8 cellular contexts compared by ENCODE assay signal in the genomic region with DNA sequence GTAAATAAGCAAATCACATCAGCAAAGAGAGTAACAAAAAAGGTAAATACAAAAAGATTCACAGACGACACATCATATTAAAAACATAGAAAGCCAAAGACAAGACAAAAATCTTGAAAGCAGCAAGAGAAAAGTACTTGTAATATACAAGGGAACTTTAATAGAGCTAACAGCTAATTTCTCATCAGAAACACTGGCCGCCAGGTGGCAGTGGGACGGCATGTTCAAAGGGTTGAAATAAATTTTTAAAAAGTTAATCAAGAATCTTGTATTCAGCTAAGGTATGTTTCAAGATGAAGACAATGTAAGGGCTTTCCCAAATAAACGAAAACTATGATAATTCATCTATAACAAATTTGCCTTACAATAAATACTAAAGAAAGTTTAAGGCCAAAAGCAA.
DNase-seq lines count a peak whose midpoint lies in the region; ATAC-seq, FAIRE-seq and TF ChIP-seq lines count a peak whose summit lies in the region.

No MANE protein-coding gene starts in this region.

- H3K9ac ChIP-seq in SK-N-SH (no peak overlapping the region), GM12878 (ENCODE audit: control insufficient read depth, insufficient read depth, low read length) (no peak overlapping the region), neural cell (ENCODE audit: low read length) (no peak overlapping the region)

- no peak overlapping the region for H3K4me2 ChIP-seq in SK-N-SH
- H3K4me2 ChIP-seq in GM12878 (ENCODE audit: control insufficient read depth, insufficient read depth): no peak overlapping the region
- no peak overlapping the region for H3K4me2 ChIP-seq in neural cell (ENCODE audit: low read length)

- DNase-seq in SK-N-SH (no peak), GM12878 (ENCODE audit: low read depth, low spot score) (no peak), heart left ventricle (no peak)

- no peaks in the 10 kb centered on the region for H3K27me3 ChIP-seq in SK-N-SH (ENCODE audit: insufficient read depth)
- H3K27me3 ChIP-seq in GM12878 (replicated peaks in 1 of 2; ENCODE audit: control insufficient read depth in 2 of 2, insufficient read depth in 2 of 2, low read length in 1 of 2): no peaks in the 10 kb centered on the region
- H3K27me3 ChIP-seq in neural cell (ENCODE audit: insufficient read depth, low read depth, low read length): no peaks in the 10 kb centered on the region
- no peaks in the 10 kb centered on the region for H3K27me3 ChIP-seq in heart left ventricle

- H2AFZ ChIP-seq in SK-N-SH (ENCODE audit: low read depth): no peak overlapping the region
- H2AFZ ChIP-seq in GM12878 (ENCODE audit: control insufficient read depth, low read depth, low read length): no peak overlapping the region
- no peak overlapping the region for H2AFZ ChIP-seq in neural cell (ENCODE audit: low read depth, low read length)

- H3K4me1 ChIP-seq in SK-N-SH (ENCODE audit: control insufficient read depth in 1 of 2, insufficient read depth in 2 of 2, low read depth in 1 of 2, low read length in 1 of 2) (no peaks in the 10 kb centered on the region), GM12878 (ENCODE audit: control insufficient read depth, insufficient read depth, low read length) (no peaks in the 10 kb centered on the region), heart left ventricle (no peaks in the 10 kb centered on the region)

- TF ChIP-seq EP300 in SK-N-SH (IDR thresholded peaks at IDR 0.05; ENCODE audit: borderline replicate concordance in 1 of 2, low read depth in 1 of 2, low read length in 1 of 2) (no peak), Ishikawa (IDR thresholded peaks at IDR 0.05; ENCODE audit: borderline replicate concordance) (no peak), GM12878 (IDR thresholded peaks at IDR 0.05; ENCODE audit: borderline replicate concordance in 1 of 2, control insufficient read depth in 1 of 2, low read depth in 2 of 2, low read length in 2 of 2) (no peak), neural cell (conservative IDR thresholded peaks at IDR 0.05; ENCODE audit: poor library complexity, severe bottlenecking) (no peak)

- H3K4me3 ChIP-seq in SK-N-SH (ENCODE audit: low read depth in 2 of 2, low read length in 1 of 2) (no peak overlapping the region), GM12878 (no peak overlapping the region), neural cell (ENCODE audit: low read length) (no peak overlapping the region), heart left ventricle (no peak overlapping the region)

- FAIRE-seq in GM12878 (lab: Jason Lieb, UNC): no peak

- 7% methylated on average over 4 of the region's 4 CpGs for WGBS in SK-N-SH (ENCODE audit: low lambda C conversion rate)
- 6% methylated on average over 4 of the region's 4 CpGs for WGBS in GM12878 (ENCODE audit: insufficient coverage, insufficient replicate concordance, low lambda C conversion rate, missing lambda C conversion rate)
- WGBS in heart left ventricle, 4 donors: 39 to 47% (median 40%) methylated on average over 4 of the region's 4 CpGs

- H3K9me2 ChIP-seq in SK-N-SH (no peaks in the 10 kb centered on the region), neural cell (ENCODE audit: insufficient read depth, low read length) (no peaks in the 10 kb centered on the region)

- H3K36me3 ChIP-seq in SK-N-SH (replicated peaks in 1 of 2; ENCODE audit: control insufficient read depth in 1 of 2, insufficient read depth in 2 of 2, low read length in 1 of 2): no peaks in the 10 kb centered on the region
- no peaks in the 10 kb centered on the region for H3K36me3 ChIP-seq in GM12878 (ENCODE audit: control insufficient read depth in 2 of 2, insufficient read depth in 2 of 2, low read length in 1 of 2)
- no peaks in the 10 kb centered on the region for H3K36me3 ChIP-seq in neural cell (ENCODE audit: insufficient read depth, low read length)
- H3K36me3 ChIP-seq in heart left ventricle: no peaks in the 10 kb centered on the region

- no peak for ATAC-seq in SK-N-SH treated with all-trans-retinoic acid at 6 μM for 48 hours
- peak; percentile 32; the same call in 1 of the 3 replicates for ATAC-seq in GM12878
- no peak for ATAC-seq in HG02571 (IDR thresholded peaks at IDR 0.05; ENCODE audit: unreplicated experiment)
- ATAC-seq in HG02610 (IDR thresholded peaks at IDR 0.05; ENCODE audit: unreplicated experiment): no peak
- no peak for ATAC-seq in heart left ventricle

- TF ChIP-seq POLR2A in GM12878 (IDR thresholded peaks at IDR 0.05; ENCODE audit: low read depth, low read length): no peak
- TF ChIP-seq POLR2A in heart left ventricle (IDR thresholded peaks at IDR 0.05): no peak

- H3K27ac ChIP-seq in SK-N-SH (ENCODE audit: low read depth in 2 of 2, low read length in 1 of 2) (no peak overlapping the region), GM12878 (ENCODE audit: control insufficient read depth, insufficient read depth) (no peak overlapping the region), neural cell (ENCODE audit: low read length) (no peak overlapping the region), heart left ventricle (no peak overlapping the region)

- H3K79me2 ChIP-seq in SK-N-SH (ENCODE audit: insufficient read depth) (no peaks in the 10 kb centered on the region), GM12878 (ENCODE audit: control insufficient read depth, insufficient read depth, low read length) (no peaks in the 10 kb centered on the region), neural cell (replicated peaks; ENCODE audit: insufficient read depth, low read length) (no peaks in the 10 kb centered on the region)

- H4K20me1 ChIP-seq in SK-N-SH (ENCODE audit: insufficient read depth): no peaks in the 10 kb centered on the region
- H4K20me1 ChIP-seq in GM12878 (ENCODE audit: control insufficient read depth, insufficient read depth): no peaks in the 10 kb centered on the region
- no peaks in the 10 kb centered on the region for H4K20me1 ChIP-seq in neural cell (ENCODE audit: insufficient read depth)

- no TSS peak for BruUV-seq in GM12878 (replicated peaks; lab: Mats Ljungman, UMichigan)

- H3K9me3 ChIP-seq in SK-N-SH: no peaks in the 10 kb centered on the region
- no peaks in the 10 kb centered on the region for H3K9me3 ChIP-seq in GM12878 (replicated peaks; ENCODE audit: control insufficient read depth, insufficient read depth, low read length)
- H3K9me3 ChIP-seq in neural cell (ENCODE audit: low read length): no peaks in the 10 kb centered on the region
- peaks cover 0 to 5% (median 0%) of the 10 kb centered on the region in 12 donors for H3K9me3 ChIP-seq in heart left ventricle

- in situ Hi-C loops in GM12878 (cut with MboI): loop anchor here (10.0 to 25.0 kb wide), 3 partner anchors 155 to 845 kb away; no protein-coding TSS in a partner anchor

- no peaks in the 10 kb centered on the region for H3F3A ChIP-seq in SK-N-SH (replicated peaks; ENCODE audit: insufficient read depth)
- no peaks in the 10 kb centered on the region for H3F3A ChIP-seq in neural cell (ENCODE audit: insufficient read depth, low read length, poor library complexity, severe bottlenecking)

- TF ChIP-seq RAD21 in SK-N-SH (IDR thresholded peaks at IDR 0.05; ENCODE audit: low read length): peak; percentile 67
- peak; percentile 58 for TF ChIP-seq RAD21 in Ishikawa (IDR thresholded peaks at IDR 0.05; ENCODE audit: low read depth)
- TF ChIP-seq RAD21 in GM12878 (IDR thresholded peaks at IDR 0.05; ENCODE audit: insufficient read depth, low read depth, low read length): peak; percentile 48; the same call in 1 of the 2 replicates
- peak; percentile 27 for TF ChIP-seq RAD21 in neural cell (conservative IDR thresholded peaks at IDR 0.05)

- TF ChIP-seq CTCF in SK-N-SH (IDR thresholded peaks at IDR 0.05) (peak; percentile 64), GM12878 (IDR thresholded peaks at IDR 0.05 in 2 of 3, conservative IDR thresholded peaks at IDR 0.05 in 1 of 3; ENCODE audit: control insufficient read depth in 2 of 3, extremely low read depth in 1 of 3, insufficient read depth in 1 of 3, low read depth in 3 of 3, low read length in 3 of 3) (peak; percentile 23 to 51 (median 35); a peak in 5 of 6 replicates), neural cell (IDR thresholded peaks at IDR 0.05; ENCODE audit: poor library complexity, severe bottlenecking) (no peak), heart left ventricle (IDR thresholded peaks at IDR 0.05) (peak in 5 of 12 donors; percentile 5 to 27 (median 13))

- RAD21 ChIA-PET in GM12878 (lab: Charles Lee; ENCODE audit: unreplicated experiment): interaction anchor here (0.7 to 1.9 kb wide), 11 partner anchors 21 to 849 kb away, joined by 3 to 14 read pairs (median 4); a partner anchor contains a TSS

- SMC1A ChIA-PET in GM12878 (lab: Charles Lee; ENCODE audit: uncharacterized antibody, unreplicated experiment): interaction anchor here (0.9 to 3.1 kb wide), 20 partner anchors 13 to 863 kb away, joined by 3 to 41 read pairs (median 4); no protein-coding TSS in a partner anchor

- intact Hi-C loops in GM12878 (cut with micrococcal nuclease; ENCODE audit: unreplicated experiment): loop anchor here (1.0 to 10.0 kb wide), 4 partner anchors 158 to 849 kb away; no protein-coding TSS in a partner anchor
- intact Hi-C loops in heart left ventricle (cut with DNase I): loop anchor here in 1 of 10 donors (10.0 kb wide), 1 partner anchor 155 kb away; no protein-coding TSS in a partner anchor

- POLR2A ChIA-PET in SK-N-SH (lab: Yijun Ruan, JAX): no interaction called here
- POLR2A ChIA-PET in GM12878 (lab: Charles Lee): no interaction called here

- CTCF ChIA-PET in SK-N-SH (lab: Yijun Ruan, JAX) (interaction anchor here (0.7 to 2.6 kb wide), 17 partner anchors 10 to 849 kb away, joined by 3 to 15 read pairs (median 3); no protein-coding TSS in a partner anchor), GM12878 (lab: Yijun Ruan, JAX) (interaction anchor here (0.7 to 3.1 kb wide), 18 partner anchors 16 to 986 kb away, joined by 3 to 55 read pairs (median 5); a partner anchor contains a TSS)

TF ChIP-seq in SK-N-SH, 30 proteins besides CTCF, POLR2A, EP300 and RAD21:
- TF ChIP-seq POLR2AphosphoS5 (IDR thresholded peaks at IDR 0.05; ENCODE audit: low read depth, low read length): no peak
- TF ChIP-seq SMC3 (IDR thresholded peaks at IDR 0.05; ENCODE audit: low read depth, low read length): peak; percentile 48

TF ChIP-seq in Ishikawa, 13 proteins besides CTCF, POLR2A, EP300 and RAD21 (continues in another document):
- TF ChIP-seq YY1 (IDR thresholded peaks at IDR 0.05; ENCODE audit: low read depth) (no peak), EGR1 (IDR thresholded peaks at IDR 0.05) (no peak)

TF ChIP-seq in GM12878, 131 proteins besides CTCF, POLR2A, EP300 and RAD21:
- TF ChIP-seq SMC3 (IDR thresholded peaks at IDR 0.05; ENCODE audit: borderline replicate concordance, low read length) (peak; percentile 71; the same call in 1 of the 2 replicates), RELA (IDR thresholded peaks at IDR 0.05; ENCODE audit: borderline replicate concordance, partially characterized antibody) (no peak), POU2F2 (IDR thresholded peaks at IDR 0.05; ENCODE audit: borderline replicate concordance, low read depth, low read length) (no peak)

TF ChIP-seq in neural cell, 6 proteins besides CTCF, POLR2A, EP300 and RAD21 (continues in another document):
- TF ChIP-seq MXI1 (conservative IDR thresholded peaks at IDR 0.05; ENCODE audit: poor library complexity, severe bottlenecking) (no peak), TAF1 (IDR thresholded peaks at IDR 0.05; ENCODE audit: low read depth) (no peak), SMC3 (conservative IDR thresholded peaks at IDR 0.05; ENCODE audit: poor library complexity) (no peak), EZH2 (IDR thresholded peaks at IDR 0.05; ENCODE audit: borderline replicate concordance, insufficient read depth, low read length, poor library complexity, severe bottlenecking) (no peak), POLR2AphosphoS5 (IDR thresholded peaks at IDR 0.05) (no peak)
